Comparison of ENCODE assay signal across 1 cellular context in the genomic region with DNA sequence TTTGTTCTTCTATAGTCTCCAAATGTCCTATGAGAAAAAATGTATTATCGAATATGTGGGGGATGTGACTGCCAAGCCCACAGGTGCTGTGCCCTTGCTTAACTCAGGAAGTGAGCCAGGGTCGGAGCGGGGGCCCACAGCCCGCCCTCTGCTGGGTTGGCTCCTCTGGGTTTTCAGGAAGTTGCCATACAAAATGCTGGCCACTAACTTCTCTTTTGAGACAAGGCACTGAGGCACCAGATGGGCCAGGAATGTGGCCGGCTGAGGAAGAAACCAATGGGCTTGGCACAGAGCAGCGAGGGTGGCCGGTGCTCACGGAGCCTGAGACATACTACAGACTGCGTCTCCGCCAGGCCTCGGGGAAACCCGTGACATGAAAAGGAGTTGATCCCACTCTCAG.
TF ChIP-seq lines count a peak whose summit lies in the region.

No MANE protein-coding gene starts in this region.

TF ChIP-seq in GM23338, 12 proteins besides CTCF, POLR2A, EP300 and RAD21 (continued from another document):
- TF ChIP-seq, protein P1, sequence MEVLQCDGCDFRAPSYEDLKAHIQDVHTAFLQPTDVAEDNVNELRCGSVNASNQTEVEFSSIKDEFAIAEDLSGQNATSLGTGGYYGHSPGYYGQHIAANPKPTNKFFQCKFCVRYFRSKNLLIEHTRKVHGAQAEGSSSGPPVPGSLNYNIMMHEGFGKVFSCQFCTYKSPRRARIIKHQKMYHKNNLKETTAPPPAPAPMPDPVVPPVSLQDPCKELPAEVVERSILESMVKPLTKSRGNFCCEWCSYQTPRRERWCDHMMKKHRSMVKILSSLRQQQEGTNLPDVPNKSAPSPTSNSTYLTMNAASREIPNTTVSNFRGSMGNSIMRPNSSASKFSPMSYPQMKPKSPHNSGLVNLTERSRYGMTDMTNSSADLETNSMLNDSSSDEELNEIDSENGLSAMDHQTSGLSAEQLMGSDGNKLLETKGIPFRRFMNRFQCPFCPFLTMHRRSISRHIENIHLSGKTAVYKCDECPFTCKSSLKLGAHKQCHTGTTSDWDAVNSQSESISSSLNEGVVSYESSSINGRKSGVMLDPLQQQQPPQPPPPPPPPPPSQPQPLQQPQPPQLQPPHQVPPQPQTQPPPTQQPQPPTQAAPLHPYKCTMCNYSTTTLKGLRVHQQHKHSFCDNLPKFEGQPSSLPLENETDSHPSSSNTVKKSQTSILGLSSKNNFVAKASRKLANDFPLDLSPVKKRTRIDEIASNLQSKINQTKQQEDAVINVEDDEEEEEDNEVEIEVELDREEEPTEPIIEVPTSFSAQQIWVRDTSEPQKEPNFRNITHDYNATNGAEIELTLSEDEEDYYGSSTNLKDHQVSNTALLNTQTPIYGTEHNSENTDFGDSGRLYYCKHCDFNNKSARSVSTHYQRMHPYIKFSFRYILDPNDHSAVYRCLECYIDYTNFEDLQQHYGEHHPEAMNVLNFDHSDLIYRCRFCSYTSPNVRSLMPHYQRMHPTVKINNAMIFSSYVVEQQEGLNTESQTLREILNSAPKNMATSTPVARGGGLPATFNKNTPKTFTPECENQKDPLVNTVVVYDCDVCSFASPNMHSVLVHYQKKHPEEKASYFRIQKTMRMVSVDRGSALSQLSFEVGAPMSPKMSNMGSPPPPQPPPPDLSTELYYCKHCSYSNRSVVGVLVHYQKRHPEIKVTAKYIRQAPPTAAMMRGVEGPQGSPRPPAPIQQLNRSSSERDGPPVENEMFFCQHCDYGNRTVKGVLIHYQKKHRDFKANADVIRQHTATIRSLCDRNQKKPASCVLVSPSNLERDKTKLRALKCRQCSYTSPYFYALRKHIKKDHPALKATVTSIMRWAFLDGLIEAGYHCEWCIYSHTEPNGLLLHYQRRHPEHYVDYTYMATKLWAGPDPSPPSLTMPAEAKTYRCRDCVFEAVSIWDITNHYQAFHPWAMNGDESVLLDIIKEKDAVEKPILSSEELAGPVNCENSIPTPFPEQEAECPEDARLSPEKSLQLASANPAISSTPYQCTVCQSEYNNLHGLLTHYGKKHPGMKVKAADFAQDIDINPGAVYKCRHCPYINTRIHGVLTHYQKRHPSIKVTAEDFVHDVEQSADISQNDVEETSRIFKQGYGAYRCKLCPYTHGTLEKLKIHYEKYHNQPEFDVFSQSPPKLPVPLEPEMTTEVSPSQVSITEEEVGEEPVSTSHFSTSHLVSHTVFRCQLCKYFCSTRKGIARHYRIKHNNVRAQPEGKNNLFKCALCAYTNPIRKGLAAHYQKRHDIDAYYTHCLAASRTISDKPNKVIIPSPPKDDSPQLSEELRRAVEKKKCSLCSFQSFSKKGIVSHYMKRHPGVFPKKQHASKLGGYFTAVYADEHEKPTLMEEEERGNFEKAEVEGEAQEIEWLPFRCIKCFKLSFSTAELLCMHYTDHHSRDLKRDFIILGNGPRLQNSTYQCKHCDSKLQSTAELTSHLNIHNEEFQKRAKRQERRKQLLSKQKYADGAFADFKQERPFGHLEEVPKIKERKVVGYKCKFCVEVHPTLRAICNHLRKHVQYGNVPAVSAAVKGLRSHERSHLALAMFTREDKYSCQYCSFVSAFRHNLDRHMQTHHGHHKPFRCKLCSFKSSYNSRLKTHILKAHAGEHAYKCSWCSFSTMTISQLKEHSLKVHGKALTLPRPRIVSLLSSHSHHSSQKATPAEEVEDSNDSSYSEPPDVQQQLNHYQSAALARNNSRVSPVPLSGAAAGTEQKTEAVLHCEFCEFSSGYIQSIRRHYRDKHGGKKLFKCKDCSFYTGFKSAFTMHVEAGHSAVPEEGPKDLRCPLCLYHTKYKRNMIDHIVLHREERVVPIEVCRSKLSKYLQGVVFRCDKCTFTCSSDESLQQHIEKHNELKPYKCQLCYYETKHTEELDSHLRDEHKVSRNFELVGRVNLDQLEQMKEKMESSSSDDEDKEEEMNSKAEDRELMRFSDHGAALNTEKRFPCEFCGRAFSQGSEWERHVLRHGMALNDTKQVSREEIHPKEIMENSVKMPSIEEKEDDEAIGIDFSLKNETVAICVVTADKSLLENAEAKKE (CRISPR knock-in tag; IDR thresholded peaks at IDR 0.05) = no peak
- no peak for TF ChIP-seq EZH2 (IDR thresholded peaks at IDR 0.05; ENCODE audit: low read depth, unreplicated experiment)
